Comparison of ENCODE assay signal across 2 cellular contexts in genomic region chr16:20897253-20897896, GRCh38.
A peak's percentile ranks its signal among the peaks of the same experiment; 100 is the strongest.
TF ChIP-seq lines count a peak whose summit lies in the region.

No MANE protein-coding gene starts in this region.

TF ChIP-seq in K562, 482 proteins besides CTCF, POLR2A, EP300 and RAD21 (continues in another document):
- TF ChIP-seq KLF1 (tag; IDR thresholded peaks at IDR 0.05) (no peak), CBFA2T2 (conservative IDR thresholded peaks at IDR 0.05) (0 out of 2 replicates have a peak, but pooled peaks have one; percentile 20), CCNT2 (IDR thresholded peaks at IDR 0.05; ENCODE audit: borderline replicate concordance, extremely low read depth, insufficient read length, low read depth, low read length) (no peak), ZC3H11A (IDR thresholded peaks at IDR 0.05; ENCODE audit: low read depth, low read length) (no peak), MCM7 (IDR thresholded peaks at IDR 0.05) (no peak), ZNF146 (CRISPR knock-in tag; IDR thresholded peaks at IDR 0.05; ENCODE audit: unreplicated experiment) (no peak), E2F3 (CRISPR knock-in tag; IDR thresholded peaks at IDR 0.05) (no peak), CHD1 (IDR thresholded peaks at IDR 0.05; ENCODE audit: low read length) (no peak), HMGN3 (IDR thresholded peaks at IDR 0.05; ENCODE audit: borderline replicate concordance, extremely low read depth, insufficient read length, low read depth, low read length) (no peak), GATAD2A (IDR thresholded peaks at IDR 0.05) (no peak), ZNF695 (CRISPR knock-in tag; IDR thresholded peaks at IDR 0.05) (no peak), ZNF398 (CRISPR knock-in tag; IDR thresholded peaks at IDR 0.05) (no peak), NCOA1 (IDR thresholded peaks at IDR 0.05; ENCODE audit: low read depth) (no peak), HEY1 (CRISPR knock-in tag; IDR thresholded peaks at IDR 0.05; ENCODE audit: borderline replicate concordance) (no peak), CTBP1 (IDR thresholded peaks at IDR 0.05; ENCODE audit: borderline replicate concordance) (no peak), ZNF830 (CRISPR knock-in tag; IDR thresholded peaks at IDR 0.05) (no peak), ZNF12 (CRISPR knock-in tag; IDR thresholded peaks at IDR 0.05) (no peak), FOSL1 (tag; conservative IDR thresholded peaks at IDR 0.05) (peak; percentile 92), SRF (CRISPR knock-in tag; IDR thresholded peaks at IDR 0.05) (no peak), ZEB2 (IDR thresholded peaks at IDR 0.05) (no peak), JUND (IDR thresholded peaks at IDR 0.05; ENCODE audit: borderline replicate concordance, low read depth, low read length) (peak; percentile 66; the same call in 1 of the 2 replicates), JUND (tag; IDR thresholded peaks at IDR 0.05; ENCODE audit: borderline replicate concordance, low read depth, low read length) (no peak; the same call in 2 of the 3 replicates), CEBPG (CRISPR knock-in tag; IDR thresholded peaks at IDR 0.05) (peak; percentile 81), CEBPG (tag; conservative IDR thresholded peaks at IDR 0.05 in 1 of 2, IDR thresholded peaks at IDR 0.05 in 1 of 2) (peak; percentile 92 to 93)
- TF ChIP-seq, protein P1, sequence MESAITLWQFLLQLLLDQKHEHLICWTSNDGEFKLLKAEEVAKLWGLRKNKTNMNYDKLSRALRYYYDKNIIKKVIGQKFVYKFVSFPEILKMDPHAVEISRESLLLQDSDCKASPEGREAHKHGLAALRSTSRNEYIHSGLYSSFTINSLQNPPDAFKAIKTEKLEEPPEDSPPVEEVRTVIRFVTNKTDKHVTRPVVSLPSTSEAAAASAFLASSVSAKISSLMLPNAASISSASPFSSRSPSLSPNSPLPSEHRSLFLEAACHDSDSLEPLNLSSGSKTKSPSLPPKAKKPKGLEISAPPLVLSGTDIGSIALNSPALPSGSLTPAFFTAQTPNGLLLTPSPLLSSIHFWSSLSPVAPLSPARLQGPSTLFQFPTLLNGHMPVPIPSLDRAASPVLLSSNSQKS (CRISPR knock-in tag; IDR thresholded peaks at IDR 0.05): no peak
- TF ChIP-seq, protein P2, sequence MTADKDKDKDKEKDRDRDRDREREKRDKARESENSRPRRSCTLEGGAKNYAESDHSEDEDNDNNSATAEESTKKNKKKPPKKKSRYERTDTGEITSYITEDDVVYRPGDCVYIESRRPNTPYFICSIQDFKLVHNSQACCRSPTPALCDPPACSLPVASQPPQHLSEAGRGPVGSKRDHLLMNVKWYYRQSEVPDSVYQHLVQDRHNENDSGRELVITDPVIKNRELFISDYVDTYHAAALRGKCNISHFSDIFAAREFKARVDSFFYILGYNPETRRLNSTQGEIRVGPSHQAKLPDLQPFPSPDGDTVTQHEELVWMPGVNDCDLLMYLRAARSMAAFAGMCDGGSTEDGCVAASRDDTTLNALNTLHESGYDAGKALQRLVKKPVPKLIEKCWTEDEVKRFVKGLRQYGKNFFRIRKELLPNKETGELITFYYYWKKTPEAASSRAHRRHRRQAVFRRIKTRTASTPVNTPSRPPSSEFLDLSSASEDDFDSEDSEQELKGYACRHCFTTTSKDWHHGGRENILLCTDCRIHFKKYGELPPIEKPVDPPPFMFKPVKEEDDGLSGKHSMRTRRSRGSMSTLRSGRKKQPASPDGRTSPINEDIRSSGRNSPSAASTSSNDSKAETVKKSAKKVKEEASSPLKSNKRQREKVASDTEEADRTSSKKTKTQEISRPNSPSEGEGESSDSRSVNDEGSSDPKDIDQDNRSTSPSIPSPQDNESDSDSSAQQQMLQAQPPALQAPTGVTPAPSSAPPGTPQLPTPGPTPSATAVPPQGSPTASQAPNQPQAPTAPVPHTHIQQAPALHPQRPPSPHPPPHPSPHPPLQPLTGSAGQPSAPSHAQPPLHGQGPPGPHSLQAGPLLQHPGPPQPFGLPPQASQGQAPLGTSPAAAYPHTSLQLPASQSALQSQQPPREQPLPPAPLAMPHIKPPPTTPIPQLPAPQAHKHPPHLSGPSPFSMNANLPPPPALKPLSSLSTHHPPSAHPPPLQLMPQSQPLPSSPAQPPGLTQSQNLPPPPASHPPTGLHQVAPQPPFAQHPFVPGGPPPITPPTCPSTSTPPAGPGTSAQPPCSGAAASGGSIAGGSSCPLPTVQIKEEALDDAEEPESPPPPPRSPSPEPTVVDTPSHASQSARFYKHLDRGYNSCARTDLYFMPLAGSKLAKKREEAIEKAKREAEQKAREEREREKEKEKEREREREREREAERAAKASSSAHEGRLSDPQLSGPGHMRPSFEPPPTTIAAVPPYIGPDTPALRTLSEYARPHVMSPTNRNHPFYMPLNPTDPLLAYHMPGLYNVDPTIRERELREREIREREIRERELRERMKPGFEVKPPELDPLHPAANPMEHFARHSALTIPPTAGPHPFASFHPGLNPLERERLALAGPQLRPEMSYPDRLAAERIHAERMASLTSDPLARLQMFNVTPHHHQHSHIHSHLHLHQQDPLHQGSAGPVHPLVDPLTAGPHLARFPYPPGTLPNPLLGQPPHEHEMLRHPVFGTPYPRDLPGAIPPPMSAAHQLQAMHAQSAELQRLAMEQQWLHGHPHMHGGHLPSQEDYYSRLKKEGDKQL (CRISPR knock-in tag; IDR thresholded peaks at IDR 0.05; ENCODE audit: borderline replicate concordance): no peak

TF ChIP-seq in liver, 16 proteins besides CTCF, POLR2A, EP300 and RAD21 (continued from another document):
- TF ChIP-seq HNF4G (IDR thresholded peaks at IDR 0.05): no peak
- no peak for TF ChIP-seq YY1 (IDR thresholded peaks at IDR 0.05)
- TF ChIP-seq SP1 (IDR thresholded peaks at IDR 0.05): no peak
- no peak for TF ChIP-seq TAF1 (conservative IDR thresholded peaks at IDR 0.05)
- no peak for TF ChIP-seq MAX (IDR thresholded peaks at IDR 0.05)
- TF ChIP-seq ZBTB33 (IDR thresholded peaks at IDR 0.05): no peak
- TF ChIP-seq ATF3 (IDR thresholded peaks at IDR 0.05): peak; percentile 37
- peak; percentile 33 to 77 for TF ChIP-seq JUND (IDR thresholded peaks at IDR 0.05)
- peak; percentile 41 to 69 for TF ChIP-seq HNF4A (conservative IDR thresholded peaks at IDR 0.05)
- no peak for TF ChIP-seq EGR1 (IDR thresholded peaks at IDR 0.05; ENCODE audit: low read depth in 2 of 2)
- TF ChIP-seq, protein P3, sequence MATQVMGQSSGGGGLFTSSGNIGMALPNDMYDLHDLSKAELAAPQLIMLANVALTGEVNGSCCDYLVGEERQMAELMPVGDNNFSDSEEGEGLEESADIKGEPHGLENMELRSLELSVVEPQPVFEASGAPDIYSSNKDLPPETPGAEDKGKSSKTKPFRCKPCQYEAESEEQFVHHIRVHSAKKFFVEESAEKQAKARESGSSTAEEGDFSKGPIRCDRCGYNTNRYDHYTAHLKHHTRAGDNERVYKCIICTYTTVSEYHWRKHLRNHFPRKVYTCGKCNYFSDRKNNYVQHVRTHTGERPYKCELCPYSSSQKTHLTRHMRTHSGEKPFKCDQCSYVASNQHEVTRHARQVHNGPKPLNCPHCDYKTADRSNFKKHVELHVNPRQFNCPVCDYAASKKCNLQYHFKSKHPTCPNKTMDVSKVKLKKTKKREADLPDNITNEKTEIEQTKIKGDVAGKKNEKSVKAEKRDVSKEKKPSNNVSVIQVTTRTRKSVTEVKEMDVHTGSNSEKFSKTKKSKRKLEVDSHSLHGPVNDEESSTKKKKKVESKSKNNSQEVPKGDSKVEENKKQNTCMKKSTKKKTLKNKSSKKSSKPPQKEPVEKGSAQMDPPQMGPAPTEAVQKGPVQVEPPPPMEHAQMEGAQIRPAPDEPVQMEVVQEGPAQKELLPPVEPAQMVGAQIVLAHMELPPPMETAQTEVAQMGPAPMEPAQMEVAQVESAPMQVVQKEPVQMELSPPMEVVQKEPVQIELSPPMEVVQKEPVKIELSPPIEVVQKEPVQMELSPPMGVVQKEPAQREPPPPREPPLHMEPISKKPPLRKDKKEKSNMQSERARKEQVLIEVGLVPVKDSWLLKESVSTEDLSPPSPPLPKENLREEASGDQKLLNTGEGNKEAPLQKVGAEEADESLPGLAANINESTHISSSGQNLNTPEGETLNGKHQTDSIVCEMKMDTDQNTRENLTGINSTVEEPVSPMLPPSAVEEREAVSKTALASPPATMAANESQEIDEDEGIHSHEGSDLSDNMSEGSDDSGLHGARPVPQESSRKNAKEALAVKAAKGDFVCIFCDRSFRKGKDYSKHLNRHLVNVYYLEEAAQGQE (IDR thresholded peaks at IDR 0.05): no peak
- TF ChIP-seq NR2F2 (IDR thresholded peaks at IDR 0.05): no peak
- no peak for TF ChIP-seq GABPA (IDR thresholded peaks at IDR 0.05 in 1 of 2, conservative IDR thresholded peaks at IDR 0.05 in 1 of 2)
- no peak for TF ChIP-seq FOXA2 (IDR thresholded peaks at IDR 0.05)
- no peak for TF ChIP-seq FOXA1 (IDR thresholded peaks at IDR 0.05)
